In genomic region chr12:49646871-49647270, GRCh38 we compare ENCODE assay signal across 21 cellular contexts. TPM values are rescaled to one million over a fixed set of nuclear protein-coding genes. Genes with fewer than 3 reads are reported as not detected.
DNase-seq lines count a peak whose midpoint lies in the region; ATAC-seq, FAIRE-seq and TF ChIP-seq lines count a peak whose summit lies in the region.
"Had no signal": no experiment of that assay in that cellular context is flagged by ENCODE, and none has a peak within 500 bp of the region (broad histone marks: within the 10 kb centered on the region; RNA-seq: fewer than 3 reads in every experiment).

No MANE protein-coding gene starts in this region.

- FAIRE-seq in HTR-8/SVneo (lab: Jason Lieb, UNC) = no peak
- FAIRE-seq: K562, pancreas had no signal

- H3K4me2 ChIP-seq in osteoblast (ENCODE audit: insufficient read depth, low read length) = no peak overlapping the region

- no peak for ATAC-seq in right cardiac atrium
- ATAC-seq in Right ventricle myocardium superior (ENCODE audit: poor library complexity) = no peak
- no peak for ATAC-seq in upper lobe of right lung
- ATAC-seq: body of pancreas, K562, pancreas, PC-3 had no signal

- no peaks in the 10 kb centered on the region for H4K20me1 ChIP-seq in osteoblast (ENCODE audit: insufficient read depth, low read length)

- H3K4me1 ChIP-seq in right cardiac atrium (ENCODE audit: control insufficient read depth, insufficient read depth, low read length) (peaks cover 5% of the 10 kb centered on the region), osteoblast (ENCODE audit: insufficient read depth, low read length) (no peaks in the 10 kb centered on the region), upper lobe of right lung (peaks cover 34% of the 10 kb centered on the region)
- H3K4me1 ChIP-seq: body of pancreas, pancreas had no signal

- H3K27ac ChIP-seq in right cardiac atrium (ENCODE audit: low read length) (peak overlapping the region; percentile 10), coronary artery (peak overlapping the region; percentile 58 to 75), osteoblast (ENCODE audit: low read depth, low read length) (no peak overlapping the region), upper lobe of right lung (peak overlapping the region; percentile 7)
- H3K27ac ChIP-seq: pancreas had no signal

- H3K9me3 ChIP-seq in right cardiac atrium (ENCODE audit: control insufficient read depth, low read length) = no peaks in the 10 kb centered on the region
- no peaks in the 10 kb centered on the region for H3K9me3 ChIP-seq in osteoblast (ENCODE audit: low read depth, low read length)
- no peaks in the 10 kb centered on the region for H3K9me3 ChIP-seq in upper lobe of right lung
- H3K9me3 ChIP-seq: body of pancreas, pancreas, SJSA1 had no signal

- intact Hi-C loops in right cardiac atrium (cut with DNase I) = loop anchor here in 1 of 4 donors (1.0 kb wide), 1 partner anchor 60 kb away; the partner anchor contains the start of gene FMNL3
- intact Hi-C loops in Right ventricle myocardium superior (cut with DNase I) = no loop called here
- intact Hi-C loops in upper lobe of right lung (cut with DNase I) = no loop called here

- 63% methylated on average over 6 of the region's 6 CpGs for WGBS in right cardiac atrium

- peaks cover 66% of the 10 kb centered on the region for H3K36me3 ChIP-seq in osteoblast (ENCODE audit: insufficient read depth, low read length)
- peaks cover 81% of the 10 kb centered on the region for H3K36me3 ChIP-seq in upper lobe of right lung

- H3K4me3 ChIP-seq in right cardiac atrium (ENCODE audit: low read length) = no peak overlapping the region
- H3K4me3 ChIP-seq in coronary artery = no peak overlapping the region
- H3K4me3 ChIP-seq in osteoblast (ENCODE audit: insufficient read depth, low read length) = no peak overlapping the region
- no peak overlapping the region for H3K4me3 ChIP-seq in upper lobe of right lung
- H3K4me3 ChIP-seq: body of pancreas, K562, lung, pancreas, SJSA1 had no signal

- TF ChIP-seq CTCF in coronary artery (IDR thresholded peaks at IDR 0.05) (no peak), osteoblast (IDR thresholded peaks at IDR 0.05; ENCODE audit: extremely low read depth, low read depth, low read length) (no peak), upper lobe of right lung (IDR thresholded peaks at IDR 0.05) (no peak)

- H2AFZ ChIP-seq in osteoblast (ENCODE audit: low read length) = no peak overlapping the region

- H3K79me2 ChIP-seq in osteoblast (ENCODE audit: insufficient read depth, low read length) = no peaks in the 10 kb centered on the region

- H3K27me3 ChIP-seq in right cardiac atrium (ENCODE audit: control insufficient read depth, insufficient read depth) (no peaks in the 10 kb centered on the region), osteoblast (ENCODE audit: insufficient read depth, low read length) (no peaks in the 10 kb centered on the region), upper lobe of right lung (no peaks in the 10 kb centered on the region)
- H3K27me3 ChIP-seq: body of pancreas, pancreas, SJSA1 had no signal

- DNase-seq in right cardiac atrium (no peak), Right ventricle myocardium superior (no peak), coronary artery (ENCODE audit: low spot score) (no peak), osteoblast (ENCODE audit: insufficient read length, low spot score, missing footprints) (peak; percentile 51), upper lobe of right lung (no peak), HTR-8/SVneo (ENCODE audit: insufficient read length, low spot score) (no peak), HK-2 (ENCODE audit: unreplicated experiment) (no peak), Ammon's horn (ENCODE audit: low spot score) (no peak)
- DNase-seq: activated naive CD8-positive, alpha-beta T cell treated with anti-CD3 and anti-CD28 coated beads for 36 hours; body of pancreas; MV-4-11; NCI-H1694 treated with DMSO at 0.1 percent for 48 hours; NCI-H2227 treated with DMSO at 0.1 percent for 48 hours; NCI-H774; PC-3; stimulated activated CD4-positive, alpha-beta T cell treated with anti-CD3 and anti-CD28 coated beads, Interleukin-1b, Interleukin-23, amount 100 ng/mL, for 48 hours; T-helper 2 cell had no signal

RNA-seq across cellular contexts. Expression of gene PRPF40B, which starts 23.5 kb away (rescaled TPM):
- total RNA-seq in right cardiac atrium (10 to 100 TPM; 19.2 to 26.7 (median 22.1) TPM), Right ventricle myocardium superior (19.1 TPM), osteoblast (11.6 and 12.4 TPM in 2 replicates), upper lobe of right lung (19.9 TPM)
- polyA plus RNA-seq in right cardiac atrium = 15.9 TPM

RNA-seq across cellular contexts. Expression of gene FAM186B, which starts 41.4 kb away (rescaled TPM):
- total RNA-seq in right cardiac atrium (under 1 TPM; 0.17 to 0.74 (median 0.43) TPM), Right ventricle myocardium superior (0.46 TPM), osteoblast (0.59 and 0.72 TPM in 2 replicates), upper lobe of right lung (0.75 TPM)
- 0.16 TPM for polyA plus RNA-seq in right cardiac atrium
